8 cellular contexts compared by ENCODE assay signal in genomic region chr17:16568541-16569357, GRCh38. TPM values are rescaled to one million over a fixed set of nuclear protein-coding genes. Genes with fewer than 3 reads are reported as not detected.
A peak's percentile ranks its signal among the peaks of the same experiment; 100 is the strongest.
DNase-seq lines count a peak whose midpoint lies in the region; ATAC-seq lines count a peak whose summit lies in the region.

Gene ZNF287, minus strand, starts transcription at chr17:16569204. Its CDS starts 1,473 bp downstream, at chr17:16567731.

- DNase-seq in DMS 273 treated with DMSO at 0.1 percent for 48 hours (lab: John Stamatoyannopoulos, UW) (peak; percentile 82), RPMI7951 (ENCODE audit: low read depth) (peak; percentile 85), foreskin melanocyte (peak; percentile 68)
- peak; percentile 84 for DNase-seq in Jurkat, Clone E6-1 (ENCODE audit: low read depth, low spot score)
- DNase-seq in activated naive CD4-positive, alpha-beta T cell treated with Interleukin-2 at 50 U/mL for 16 hours = peak; percentile 94

- H3K36me3 ChIP-seq in neuron (ENCODE audit: insufficient read depth, low read length) = peaks cover 30% of the 10 kb centered on the region
- H3K36me3 ChIP-seq in stomach smooth muscle (ENCODE audit: control insufficient read depth in 2 of 2, insufficient read depth in 2 of 2, low read length in 2 of 2) = peaks cover 7 to 8% of the 10 kb centered on the region in 2 donors

- peak within 1 kb of the TSS; percentile 54 to 74 for H3K9ac ChIP-seq in stomach smooth muscle (ENCODE audit: low read length in 2 of 2)

- H3K4me3 ChIP-seq in Jurkat, Clone E6-1 (ENCODE audit: low read length) = peak within 1 kb of the TSS; percentile 76
- H3K4me3 ChIP-seq in neuron (ENCODE audit: low read length) (peak within 1 kb of the TSS; percentile 66), stomach smooth muscle (ENCODE audit: low read length in 2 of 2) (peak within 1 kb of the TSS; percentile 74 to 88)

- H3K27me3 ChIP-seq in neuron (ENCODE audit: insufficient read depth, low read length) (no peaks in the 10 kb centered on the region), stomach smooth muscle (ENCODE audit: control insufficient read depth in 1 of 2, insufficient read depth in 2 of 2, low read length in 2 of 2) (no peaks in the 10 kb centered on the region)

- H2AFZ ChIP-seq in neuron (ENCODE audit: low read depth, low read length) = peak within 1 kb of the TSS; percentile 95

- H3K9me3 ChIP-seq in neuron (ENCODE audit: low read length) (peaks cover 16% of the 10 kb centered on the region), stomach smooth muscle (ENCODE audit: control insufficient read depth in 2 of 2, low read length in 2 of 2) (no peaks in the 10 kb centered on the region)

- ATAC-seq in GM21526 (IDR thresholded peaks at IDR 0.05; ENCODE audit: low FRiP score, unreplicated experiment) = peak; percentile 93

- no peak within 1 kb of the TSS for H3K27ac ChIP-seq in stomach smooth muscle (ENCODE audit: low read length)

- H3K4me1 ChIP-seq in neuron (ENCODE audit: insufficient read depth, low read length) (peaks cover 9% of the 10 kb centered on the region), stomach smooth muscle (ENCODE audit: control insufficient read depth, insufficient read depth, low read length) (peaks cover 10% of the 10 kb centered on the region)

RNA-seq across cellular contexts. Expression of gene ZNF287, which starts in this region (rescaled TPM):
- 13.3 TPM for polyA plus RNA-seq in Jurkat, Clone E6-1 (2012; ENCODE audit: insufficient read depth, insufficient read length)
- total RNA-seq in RPMI7951 (2014; rRNA removed; shearing (Covaris generic)) = 4.7 and 5.2 TPM in 2 replicates
